ENCODE assay signal across 1 cellular context in the genomic region with DNA sequence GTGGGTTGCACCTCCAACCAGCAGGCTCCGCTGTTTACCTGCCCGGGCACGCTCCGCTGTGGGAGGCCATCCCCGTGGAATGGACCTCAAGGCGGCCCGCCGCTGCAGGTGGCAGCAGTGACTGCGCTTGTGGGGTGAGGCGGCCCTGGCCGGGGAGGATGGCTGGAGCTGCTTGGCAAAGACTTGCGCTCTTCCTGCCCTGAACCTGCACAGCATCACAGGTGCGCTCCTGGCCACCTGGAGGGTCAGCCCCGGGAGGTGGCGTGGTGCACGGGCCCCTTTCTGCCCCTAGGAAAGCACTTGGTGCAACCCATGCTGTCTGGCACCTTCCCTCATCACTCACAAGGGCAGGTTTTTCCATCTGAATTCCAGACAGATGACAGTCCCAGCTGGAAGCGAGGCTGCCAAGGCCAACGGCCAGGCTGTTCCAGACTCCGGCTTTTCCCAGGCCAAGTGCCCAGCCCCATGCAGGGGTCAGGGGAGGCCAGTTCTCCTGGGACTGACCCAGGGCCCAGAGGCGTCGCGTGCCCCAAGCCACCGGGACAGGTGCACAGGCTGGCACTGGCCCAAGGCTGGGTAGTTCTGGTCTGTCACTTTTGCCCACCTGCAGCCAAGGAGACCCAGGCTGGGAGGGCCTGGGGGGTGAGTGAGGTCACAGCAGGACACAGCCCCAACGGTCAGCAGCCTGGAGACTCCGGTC.
TF ChIP-seq lines count a peak whose summit lies in the region.

No MANE protein-coding gene starts in this region.

TF ChIP-seq in HEK293, 187 proteins besides CTCF, POLR2A, EP300 and RAD21:
- TF ChIP-seq, protein P1, sequence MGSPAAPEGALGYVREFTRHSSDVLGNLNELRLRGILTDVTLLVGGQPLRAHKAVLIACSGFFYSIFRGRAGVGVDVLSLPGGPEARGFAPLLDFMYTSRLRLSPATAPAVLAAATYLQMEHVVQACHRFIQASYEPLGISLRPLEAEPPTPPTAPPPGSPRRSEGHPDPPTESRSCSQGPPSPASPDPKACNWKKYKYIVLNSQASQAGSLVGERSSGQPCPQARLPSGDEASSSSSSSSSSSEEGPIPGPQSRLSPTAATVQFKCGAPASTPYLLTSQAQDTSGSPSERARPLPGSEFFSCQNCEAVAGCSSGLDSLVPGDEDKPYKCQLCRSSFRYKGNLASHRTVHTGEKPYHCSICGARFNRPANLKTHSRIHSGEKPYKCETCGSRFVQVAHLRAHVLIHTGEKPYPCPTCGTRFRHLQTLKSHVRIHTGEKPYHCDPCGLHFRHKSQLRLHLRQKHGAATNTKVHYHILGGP (tag by site-specific recombination; IDR thresholded peaks at IDR 0.05): peak; percentile 57; the same call in 1 of the 2 replicates
- TF ChIP-seq ZNF423 (tag by site-specific recombination; IDR thresholded peaks at IDR 0.05) (peak; percentile 46; the same call in 1 of the 2 replicates), BCL11A (tag by site-specific recombination; IDR thresholded peaks at IDR 0.05; ENCODE audit: low read depth) (0 out of 2 replicates have a peak, but pooled peaks have one; percentile 39), ZNF10 (tag by site-specific recombination; IDR thresholded peaks at IDR 0.05) (no peak), GLIS2 (tag by site-specific recombination; IDR thresholded peaks at IDR 0.05) (peak; percentile 59), ZIC2 (tag by site-specific recombination; IDR thresholded peaks at IDR 0.05) (peak; percentile 57; the same call in 1 of the 2 replicates)
- TF ChIP-seq, protein P2, sequence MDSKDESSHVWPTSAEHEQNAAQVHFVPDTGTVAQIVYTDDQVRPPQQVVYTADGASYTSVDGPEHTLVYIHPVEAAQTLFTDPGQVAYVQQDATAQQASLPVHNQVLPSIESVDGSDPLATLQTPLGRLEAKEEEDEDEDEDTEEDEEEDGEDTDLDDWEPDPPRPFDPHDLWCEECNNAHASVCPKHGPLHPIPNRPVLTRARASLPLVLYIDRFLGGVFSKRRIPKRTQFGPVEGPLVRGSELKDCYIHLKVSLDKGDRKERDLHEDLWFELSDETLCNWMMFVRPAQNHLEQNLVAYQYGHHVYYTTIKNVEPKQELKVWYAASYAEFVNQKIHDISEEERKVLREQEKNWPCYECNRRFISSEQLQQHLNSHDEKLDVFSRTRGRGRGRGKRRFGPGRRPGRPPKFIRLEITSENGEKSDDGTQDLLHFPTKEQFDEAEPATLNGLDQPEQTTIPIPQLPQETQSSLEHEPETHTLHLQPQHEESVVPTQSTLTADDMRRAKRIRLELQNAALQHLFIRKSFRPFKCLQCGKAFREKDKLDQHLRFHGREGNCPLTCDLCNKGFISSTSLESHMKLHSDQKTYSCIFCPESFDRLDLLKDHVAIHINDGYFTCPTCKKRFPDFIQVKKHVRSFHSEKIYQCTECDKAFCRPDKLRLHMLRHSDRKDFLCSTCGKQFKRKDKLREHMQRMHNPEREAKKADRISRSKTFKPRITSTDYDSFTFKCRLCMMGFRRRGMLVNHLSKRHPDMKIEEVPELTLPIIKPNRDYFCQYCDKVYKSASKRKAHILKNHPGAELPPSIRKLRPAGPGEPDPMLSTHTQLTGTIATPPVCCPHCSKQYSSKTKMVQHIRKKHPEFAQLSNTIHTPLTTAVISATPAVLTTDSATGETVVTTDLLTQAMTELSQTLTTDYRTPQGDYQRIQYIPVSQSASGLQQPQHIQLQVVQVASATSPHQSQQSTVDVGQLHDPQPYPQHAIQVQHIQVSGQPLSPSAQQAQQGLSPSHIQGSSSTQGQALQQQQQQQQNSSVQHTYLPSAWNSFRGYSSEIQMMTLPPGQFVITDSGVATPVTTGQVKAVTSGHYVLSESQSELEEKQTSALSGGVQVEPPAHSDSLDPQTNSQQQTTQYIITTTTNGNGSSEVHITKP (tag by site-specific recombination; IDR thresholded peaks at IDR 0.05): peak; percentile 97
- TF ChIP-seq, protein P3, sequence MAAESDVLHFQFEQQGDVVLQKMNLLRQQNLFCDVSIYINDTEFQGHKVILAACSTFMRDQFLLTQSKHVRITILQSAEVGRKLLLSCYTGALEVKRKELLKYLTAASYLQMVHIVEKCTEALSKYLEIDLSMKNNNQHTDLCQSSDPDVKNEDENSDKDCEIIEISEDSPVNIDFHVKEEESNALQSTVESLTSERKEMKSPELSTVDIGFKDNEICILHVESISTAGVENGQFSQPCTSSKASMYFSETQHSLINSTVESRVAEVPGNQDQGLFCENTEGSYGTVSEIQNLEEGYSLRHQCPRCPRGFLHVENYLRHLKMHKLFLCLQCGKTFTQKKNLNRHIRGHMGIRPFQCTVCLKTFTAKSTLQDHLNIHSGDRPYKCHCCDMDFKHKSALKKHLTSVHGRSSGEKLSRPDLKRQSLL (tag by site-specific recombination; IDR thresholded peaks at IDR 0.05): no peak
